25 cellular contexts compared by ENCODE assay signal in genomic region chr19:4873930-4874329, GRCh38. TPM values are rescaled to one million over a fixed set of nuclear protein-coding genes. Genes with fewer than 3 reads are reported as not detected.
DNase-seq lines count a peak whose midpoint lies in the region; ATAC-seq, FAIRE-seq and TF ChIP-seq lines count a peak whose summit lies in the region.
"Had no signal": no experiment of that assay in that cellular context is flagged by ENCODE, and none has a peak within 500 bp of the region (broad histone marks: within the 10 kb centered on the region; RNA-seq: fewer than 3 reads in every experiment).

No MANE protein-coding gene starts in this region.

- CTCF ChIA-PET in HEK293 (lab: Yijun Ruan, JAX) (interaction anchor here (0.5 to 4.7 kb wide), 8 partner anchors 32 to 917 kb away, joined by 3 to 54 read pairs (median 4); partner anchors contain the start of gene DUS3L), K562 (lab: Yijun Ruan, JAX; ENCODE audit: low intra/inter-chr PET ratio) (interaction anchor here (1.5 kb wide), 1 partner anchor 64 kb away, joined by 8 read pairs; no protein-coding TSS in a partner anchor)

- peak in 2 of 4 experiments; percentile 3 to 4 for DNase-seq in K562 (ENCODE audit: extremely low read depth in 1 of 4, low spot score in 3 of 4)
- DNase-seq in neuronal stem cell (ENCODE audit: low spot score) = no peak
- DNase-seq in NK-92 (lab: John Stamatoyannopoulos, UW; ENCODE audit: unreplicated experiment) = no peak
- DNase-seq in MV-4-11 (lab: John Stamatoyannopoulos, UW) = no peak
- no peak for DNase-seq in superior temporal gyrus (ENCODE audit: extremely low spot score)
- DNase-seq: AML-193, Calu3, DMS79 treated with DMSO at 0.1 percent for 48 hours, NCI-H1092, NCI-H1417 treated with DMSO at 0.1 percent for 48 hours, NCI-H1694 treated with DMSO at 0.1 percent for 48 hours, NCI-H2081, NCI-H226, NCI-H510A, NCI-H69, Peyer's patch, SIG-M5 had no signal

- intact Hi-C loops in K562 (cut with micrococcal nuclease) = no loop called here

- no peak overlapping the region for H2AK5ac ChIP-seq in neuronal stem cell (ENCODE audit: low read depth, low read length)

- H3K9me1 ChIP-seq in K562 (ENCODE audit: control insufficient read depth, insufficient read depth, low read length) = no peaks in the 10 kb centered on the region

- WGBS in K562 (ENCODE audit: insufficient coverage, low coverage, missing lambda C conversion rate) = 73% methylated on average over 2 of the region's 3 CpGs
- no CpG with 5 or more reads among the region's 3 CpGs for WGBS in neuronal stem cell (ENCODE audit: extremely low coverage in 2 of 2, insufficient read length in 2 of 2, insufficient replicate concordance in 1 of 2), 2 donors

- no peak overlapping the region for H3K18ac ChIP-seq in neuronal stem cell (ENCODE audit: low read length)

- H2BK5ac ChIP-seq in neuronal stem cell (ENCODE audit: low read length) = no peak overlapping the region

- H4K91ac ChIP-seq in neuronal stem cell (ENCODE audit: low read depth, low read length, poor library complexity) = no peak overlapping the region

- no peak for TF ChIP-seq RAD21 in K562 (CRISPR knock-in tag; conservative IDR thresholded peaks at IDR 0.05 in 1 of 2, IDR thresholded peaks at IDR 0.05 in 1 of 2)

- TF ChIP-seq POLR2A in K562 (conservative IDR thresholded peaks at IDR 0.05) = no peak

- TF ChIP-seq CTCF in HEK293 (tag by site-specific recombination; IDR thresholded peaks at IDR 0.05) (no peak), K562 (IDR thresholded peaks at IDR 0.05 in 2 of 3, conservative IDR thresholded peaks at IDR 0.05 in 1 of 3; ENCODE audit: insufficient read depth in 2 of 3, low read depth in 1 of 3, low read length in 3 of 3) (no peak)

- no peak overlapping the region for H2BK15ac ChIP-seq in neuronal stem cell (ENCODE audit: low read length)

- peak overlapping the region; percentile 81 for H3K27ac ChIP-seq in BLaER1
- H3K27ac ChIP-seq in HEK293 (ENCODE audit: extremely low read depth, low read depth, low read length) = no peak overlapping the region
- no peak overlapping the region for H3K27ac ChIP-seq in K562 (ENCODE audit: extremely low read depth, low read depth, low read length)
- H3K27ac ChIP-seq in neuronal stem cell (replicated peaks; ENCODE audit: low read length) = no peak overlapping the region
- H3K27ac ChIP-seq: C4-2B, Peyer's patch, SK-N-MC had no signal

- no peak overlapping the region for H3K4me3 ChIP-seq in BLaER1
- H3K4me3 ChIP-seq in HEK293 (ENCODE audit: low read depth, low read length) = no peak overlapping the region
- no peak overlapping the region for H3K4me3 ChIP-seq in K562
- no peak overlapping the region for H3K4me3 ChIP-seq in neuronal stem cell (ENCODE audit: low read length in 2 of 2)
- H3K4me3 ChIP-seq: Peyer's patch, SK-N-MC had no signal

- H3K4ac ChIP-seq in neuronal stem cell (ENCODE audit: low read length) = no peak overlapping the region

- FAIRE-seq in K562 (lab: Jason Lieb, UNC) = no peak
- FAIRE-seq: A204.1, GM12892, H54 had no signal

- H2BK12ac ChIP-seq in neuronal stem cell (ENCODE audit: low read length) = no peak overlapping the region

- H3K27me3 ChIP-seq in BLaER1 = no peaks in the 10 kb centered on the region
- no peaks in the 10 kb centered on the region for H3K27me3 ChIP-seq in K562 (ENCODE audit: control insufficient read depth in 2 of 2, insufficient read depth in 2 of 2, low read length in 2 of 2)
- no peaks in the 10 kb centered on the region for H3K27me3 ChIP-seq in neuronal stem cell (ENCODE audit: control insufficient read depth in 3 of 3, insufficient read depth in 3 of 3, low read depth in 1 of 3, low read length in 3 of 3)
- H3K27me3 ChIP-seq: Peyer's patch had no signal

- in situ Hi-C loops in K562 (cut with MboI) = no loop called here

- H3K23ac ChIP-seq in neuronal stem cell (ENCODE audit: low read depth, low read length, poor library complexity) = no peak overlapping the region

- H3K36me3 ChIP-seq in BLaER1 (no peaks in the 10 kb centered on the region), HEK293 (ENCODE audit: control insufficient read depth in 2 of 2, insufficient read depth in 1 of 2, low read length in 2 of 2) (no peaks in the 10 kb centered on the region), K562 (ENCODE audit: control insufficient read depth, insufficient read depth, low read length) (no peaks in the 10 kb centered on the region), neuronal stem cell (replicated peaks in 1 of 2; ENCODE audit: control insufficient read depth in 2 of 2, insufficient read depth in 2 of 2, low read length in 2 of 2) (no peaks in the 10 kb centered on the region)
- H3K36me3 ChIP-seq: Peyer's patch had no signal

- H3K79me2 ChIP-seq in K562 (ENCODE audit: control insufficient read depth, insufficient read depth, low read length) = no peaks in the 10 kb centered on the region

- peaks cover 90% of the 10 kb centered on the region for H3K4me1 ChIP-seq in BLaER1
- H3K4me1 ChIP-seq in HEK293 (ENCODE audit: control insufficient read depth, insufficient read depth, low read length) = no peaks in the 10 kb centered on the region
- peaks cover 6 to 31% of the 10 kb centered on the region in 2 experiments; a peak in 4 of 5 replicates for H3K4me1 ChIP-seq in K562 (replicated peaks in 1 of 2; ENCODE audit: control insufficient read depth in 2 of 2, insufficient read depth in 2 of 2, low read length in 2 of 2)
- H3K4me1 ChIP-seq in neuronal stem cell (ENCODE audit: control insufficient read depth in 2 of 2, insufficient read depth in 1 of 2, low read depth in 1 of 2, low read length in 2 of 2) = peaks cover 12 to 13% of the 10 kb centered on the region in 2 donors

- H3K9ac ChIP-seq in BLaER1 = peak overlapping the region; percentile 68
- H3K9ac ChIP-seq in K562 (ENCODE audit: insufficient read depth in 1 of 2, low read depth in 2 of 2, low read length in 2 of 2) = no peak overlapping the region
- peak overlapping the region; percentile 38 for H3K9ac ChIP-seq in neuronal stem cell (ENCODE audit: low read depth, low read length, poor library complexity)

- H3K9me3 ChIP-seq in BLaER1 = no peaks in the 10 kb centered on the region
- no peaks in the 10 kb centered on the region for H3K9me3 ChIP-seq in HEK293 (ENCODE audit: control insufficient read depth, insufficient read depth, low read depth, low read length)
- no peaks in the 10 kb centered on the region for H3K9me3 ChIP-seq in K562 (replicated peaks; ENCODE audit: control insufficient read depth, insufficient read depth, low read depth, low read length)
- H3K9me3 ChIP-seq in neuronal stem cell (replicated peaks in 1 of 2; ENCODE audit: control insufficient read depth in 2 of 2, insufficient read depth in 1 of 2, low read depth in 1 of 2, low read length in 2 of 2) = no peaks in the 10 kb centered on the region
- H3K9me3 ChIP-seq: Peyer's patch had no signal

- BruUV-seq in K562 (replicated peaks; lab: Mats Ljungman, UMichigan) = no TSS peak

- no peaks in the 10 kb centered on the region for H3K79me1 ChIP-seq in neuronal stem cell (ENCODE audit: low read depth, low read length)

- H4K20me1 ChIP-seq in BLaER1 (no peaks in the 10 kb centered on the region), K562 (replicated peaks; ENCODE audit: control insufficient read depth, insufficient read depth, low read length) (no peaks in the 10 kb centered on the region)

- no peak overlapping the region for H2BK120ac ChIP-seq in neuronal stem cell (ENCODE audit: low read depth, low read length)

- H3K4me2 ChIP-seq in BLaER1 (peak overlapping the region; percentile 50), K562 (ENCODE audit: insufficient read depth, low read length) (no peak overlapping the region), neuronal stem cell (ENCODE audit: insufficient read depth, low read length, poor library complexity, severe bottlenecking) (no peak overlapping the region)

- H4K8ac ChIP-seq in neuronal stem cell (ENCODE audit: low read depth, low read length) = no peak overlapping the region

- TF ChIP-seq EP300 in K562 (IDR thresholded peaks at IDR 0.05; ENCODE audit: low read length) = no peak

- H2AFZ ChIP-seq in K562 (ENCODE audit: low read depth, low read length) = no peak overlapping the region
- no peak overlapping the region for H2AFZ ChIP-seq in neuronal stem cell (ENCODE audit: low read length)

- no peak overlapping the region for H3K14ac ChIP-seq in neuronal stem cell (ENCODE audit: low read length)

- POLR2A ChIA-PET in HEK293 (lab: Yijun Ruan, JAX) = interaction anchor here (1.6 kb wide), 1 partner anchor 38 kb away, joined by 9 read pairs; no protein-coding TSS in a partner anchor
- POLR2A ChIA-PET in K562 (lab: Yijun Ruan, JAX) = no interaction called here

- ATAC-seq in K562 = no peak

RNA-seq across cellular contexts. Expression of gene PLIN3, which starts 6.5 kb away (rescaled TPM):
- 24.0 and 76.2 TPM in 2 replicates for total RNA-seq in K562 (2011; cell fraction: chromatin; rRNA removed; ENCODE audit: low replicate concordance)
- total RNA-seq in K562 (2011; cell fraction: nucleolus; rRNA removed) = 70.4 and 72.2 TPM in 2 replicates
- 46.2 and 49.7 TPM in 2 replicates for total RNA-seq in K562 (2011; cell fraction: nucleoplasm; rRNA removed)
- total RNA-seq in K562 (2014; rRNA removed) (68.9 and 91.1 TPM in 2 replicates), K562 (2014; rRNA removed; fragmentation: Illumina TruSeq; extraction: Trizol) (21.5 and 22.0 TPM in 2 replicates), K562 (2015; rRNA removed; fragmentation: Illumina TruSeq; extraction: Trizol) (46.6 and 46.7 TPM in 2 replicates), K562 (2021) (75.1 and 75.6 TPM in 2 replicates)
- polyA plus RNA-seq in K562 (2011; rRNA removed) (43.1 and 53.5 TPM in 2 replicates), K562 (2014; fragmentation: Illumina TruSeq; extraction: Trizol) (31.7 and 59.9 TPM in 2 replicates), K562 (2014; fragmentation: Nextera tagmentation; extraction: Ambion mirVana) (1 to 10 TPM; 7.5 to 9.8 TPM), K562 (2014; rRNA removed) (52.2 and 56.2 TPM in 2 replicates)
- 65.0 and 129 TPM in 2 replicates for polyA plus RNA-seq in K562 (2011; cell fraction: cytosol; rRNA removed)
- polyA plus RNA-seq in K562 (2011; cell fraction: nucleus; rRNA removed) = 17.0 and 20.6 TPM in 2 replicates
- 66.2 and 90.2 TPM in 2 replicates for polyA plus RNA-seq in K562 (2012)
- polyA minus RNA-seq in K562 (2011; rRNA and poly(A)+ RNA removed) = 21.0 and 30.6 TPM in 2 replicates
- 76.4 and 106 TPM in 2 replicates for polyA minus RNA-seq in K562 (2011; cell fraction: cytosol; rRNA and poly(A)+ RNA removed)
- polyA minus RNA-seq in K562 (2011; cell fraction: nucleus; rRNA and poly(A)+ RNA removed) = 25.3 and 38.5 TPM in 2 replicates
- 47.6 TPM for polyA plus RNA-seq in neuronal stem cell (2013, experiment 1 of 2)
- polyA plus RNA-seq in neuronal stem cell (2013, experiment 2 of 2) = 49.5 TPM

RNA-seq across cellular contexts. Expression of gene ARRDC5, which starts 28.8 kb away (rescaled TPM):
- not detected in 2 replicates for total RNA-seq in K562 (2011; cell fraction: chromatin; rRNA removed; ENCODE audit: low replicate concordance)
- total RNA-seq in K562 (2011; cell fraction: nucleolus; rRNA removed) = not detected in 2 replicates
- not detected in 2 replicates for total RNA-seq in K562 (2011; cell fraction: nucleoplasm; rRNA removed)
- not detected in 2 replicates for total RNA-seq in K562 (2014; rRNA removed)
- not detected in 2 replicates for total RNA-seq in K562 (2014; rRNA removed; fragmentation: Illumina TruSeq; extraction: Trizol)
- not detected in 2 replicates for total RNA-seq in K562 (2015; rRNA removed; fragmentation: Illumina TruSeq; extraction: Trizol)
- total RNA-seq in K562 (2021) = not detected in 2 replicates
- polyA plus RNA-seq in K562 (2011; rRNA removed) = not detected in 2 replicates
- polyA plus RNA-seq in K562 (2011; cell fraction: cytosol; rRNA removed) = not detected in 2 replicates
- not detected in 2 replicates for polyA plus RNA-seq in K562 (2011; cell fraction: nucleus; rRNA removed)
- not detected in 2 replicates for polyA plus RNA-seq in K562 (2012)
- polyA plus RNA-seq in K562 (2014; fragmentation: Illumina TruSeq; extraction: Trizol) = not detected in 2 replicates
- polyA plus RNA-seq in K562 (2014; fragmentation: Nextera tagmentation; extraction: Ambion mirVana) = not detected
- polyA plus RNA-seq in K562 (2014; rRNA removed) = not detected in 2 replicates
- not detected in 2 replicates for polyA minus RNA-seq in K562 (2011; rRNA and poly(A)+ RNA removed)
- not detected in 2 replicates for polyA minus RNA-seq in K562 (2011; cell fraction: cytosol; rRNA and poly(A)+ RNA removed)
- not detected in 2 replicates for polyA minus RNA-seq in K562 (2011; cell fraction: nucleus; rRNA and poly(A)+ RNA removed)
- not detected for polyA plus RNA-seq in neuronal stem cell (2013, experiment 1 of 2)
- not detected for polyA plus RNA-seq in neuronal stem cell (2013, experiment 2 of 2)
- total RNA-seq: Calu3 had no signal

RNA-seq across cellular contexts. Expression of gene UHRF1, which starts 35.4 kb away (rescaled TPM):
- 18.6 and 36.9 TPM in 2 replicates for total RNA-seq in K562 (2011; cell fraction: chromatin; rRNA removed; ENCODE audit: low replicate concordance)
- 23.3 and 25.5 TPM in 2 replicates for total RNA-seq in K562 (2011; cell fraction: nucleolus; rRNA removed)
- total RNA-seq in K562 (2011; cell fraction: nucleoplasm; rRNA removed) = 15.3 and 17.0 TPM in 2 replicates
- total RNA-seq in K562 (2014; rRNA removed) (65.5 and 73.3 TPM in 2 replicates), K562 (2014; rRNA removed; fragmentation: Illumina TruSeq; extraction: Trizol) (16.8 and 17.7 TPM in 2 replicates), K562 (2015; rRNA removed; fragmentation: Illumina TruSeq; extraction: Trizol) (42.3 and 42.6 TPM in 2 replicates), K562 (2021) (91.4 and 101 TPM in 2 replicates)
- polyA plus RNA-seq in K562 (2011; rRNA removed) (8.7 and 16.7 TPM in 2 replicates), K562 (2014; fragmentation: Illumina TruSeq; extraction: Trizol) (30.9 and 49.5 TPM in 2 replicates), K562 (2014; fragmentation: Nextera tagmentation; extraction: Ambion mirVana) (10 to 100 TPM in 1 of 2 experiments, 1 to 10 TPM in 1; 6.0 to 14.2 TPM), K562 (2014; rRNA removed) (44.0 and 47.4 TPM in 2 replicates)
- 8.1 and 14.0 TPM in 2 replicates for polyA plus RNA-seq in K562 (2011; cell fraction: cytosol; rRNA removed)
- 20.9 and 30.2 TPM in 2 replicates for polyA plus RNA-seq in K562 (2011; cell fraction: nucleus; rRNA removed)
- 23.4 and 46.2 TPM in 2 replicates for polyA plus RNA-seq in K562 (2012)
- 8.0 and 10.3 TPM in 2 replicates for polyA minus RNA-seq in K562 (2011; rRNA and poly(A)+ RNA removed)
- 14.2 and 19.1 TPM in 2 replicates for polyA minus RNA-seq in K562 (2011; cell fraction: cytosol; rRNA and poly(A)+ RNA removed)
- polyA minus RNA-seq in K562 (2011; cell fraction: nucleus; rRNA and poly(A)+ RNA removed) = 8.3 and 9.4 TPM in 2 replicates
- polyA plus RNA-seq in neuronal stem cell (2013, experiment 1 of 2) = 49.0 TPM
- polyA plus RNA-seq in neuronal stem cell (2013, experiment 2 of 2) = 51.0 TPM
- polyA plus RNA-seq: IgD-negative memory B cell had no signal

RNA-seq across cellular contexts. Expression of gene TICAM1, which starts 42.4 kb away (rescaled TPM):
- 3.7 and 10.7 TPM in 2 replicates for total RNA-seq in K562 (2011; cell fraction: chromatin; rRNA removed; ENCODE audit: low replicate concordance)
- 4.2 and 4.7 TPM in 2 replicates for total RNA-seq in K562 (2011; cell fraction: nucleolus; rRNA removed)
- total RNA-seq in K562 (2011; cell fraction: nucleoplasm; rRNA removed) = 2.7 and 3.1 TPM in 2 replicates
- total RNA-seq in K562 (2014; rRNA removed) (1.5 and 2.7 TPM in 2 replicates), K562 (2014; rRNA removed; fragmentation: Illumina TruSeq; extraction: Trizol) (0.77 and 0.98 TPM in 2 replicates), K562 (2015; rRNA removed; fragmentation: Illumina TruSeq; extraction: Trizol) (2.1 and 2.8 TPM in 2 replicates), K562 (2021) (11.5 and 11.6 TPM in 2 replicates)
- polyA plus RNA-seq in K562 (2011; rRNA removed) (0.47 and 1.2 TPM in 2 replicates), K562 (2014; fragmentation: Illumina TruSeq; extraction: Trizol) (3.1 and 7.1 TPM in 2 replicates), K562 (2014; fragmentation: Nextera tagmentation; extraction: Ambion mirVana) (under 1 TPM; 0.07 to 0.11 TPM), K562 (2014; rRNA removed) (4.7 and 5.7 TPM in 2 replicates)
- polyA plus RNA-seq in K562 (2011; cell fraction: cytosol; rRNA removed) = 1.2 and 1.9 TPM in 2 replicates
- 1.5 and 3.1 TPM in 2 replicates for polyA plus RNA-seq in K562 (2011; cell fraction: nucleus; rRNA removed)
- 6.6 and 8.4 TPM in 2 replicates for polyA plus RNA-seq in K562 (2012)
- polyA minus RNA-seq in K562 (2011; rRNA and poly(A)+ RNA removed) = 0.45 and 0.60 TPM in 2 replicates
- 4.6 and 6.3 TPM in 2 replicates for polyA minus RNA-seq in K562 (2011; cell fraction: cytosol; rRNA and poly(A)+ RNA removed)
- 1.2 and 1.5 TPM in 2 replicates for polyA minus RNA-seq in K562 (2011; cell fraction: nucleus; rRNA and poly(A)+ RNA removed)
- 1.4 TPM for polyA plus RNA-seq in neuronal stem cell (2013, experiment 1 of 2)
- 1.5 TPM for polyA plus RNA-seq in neuronal stem cell (2013, experiment 2 of 2)

Comparison
In these comparisons a context has a peak if more than half of its experiments do, and no peak if none do; other contexts are left out.
1. H3K9ac ChIP-seq: peak in BLaER1 (single experiment) and neuronal stem cell (single experiment); none in K562 (0 of 2).